8 cellular contexts compared by ENCODE assay signal in the genomic region with DNA sequence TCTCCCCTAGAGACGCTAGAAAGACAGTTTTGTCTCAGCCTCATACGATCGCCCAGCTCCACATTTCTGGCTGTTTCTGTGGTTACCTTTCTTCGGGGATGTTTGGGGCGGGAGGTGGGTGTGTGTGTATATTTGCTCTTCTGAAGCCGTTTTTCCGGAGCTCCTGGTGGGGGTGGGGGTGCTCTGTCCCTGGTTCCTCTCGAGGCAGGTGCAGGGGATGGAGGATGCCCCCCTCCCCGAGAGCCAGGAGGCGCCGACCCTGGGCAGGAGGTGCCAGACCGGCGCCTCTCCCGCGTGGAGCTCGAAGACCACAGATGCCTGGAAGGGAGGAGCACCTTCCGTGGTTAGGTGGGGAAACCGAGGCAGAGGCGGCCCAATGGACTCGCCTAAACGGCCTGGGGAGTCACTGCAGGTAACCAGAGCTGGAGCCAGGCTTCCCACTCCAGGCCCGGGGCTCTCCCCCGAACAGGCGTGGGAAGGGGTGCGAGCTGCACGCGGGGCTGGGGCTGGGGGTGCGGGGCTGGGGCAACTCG. TPM values are rescaled to one million over a fixed set of nuclear protein-coding genes. Genes with fewer than 3 reads are reported as not detected.
DNase-seq lines count a peak whose midpoint lies in the region; ATAC-seq and TF ChIP-seq lines count a peak whose summit lies in the region.

No MANE protein-coding gene starts in this region.

- H3K27ac ChIP-seq in BLaER1 (peak overlapping the region; percentile 91), KMS-11 (peak overlapping the region; percentile 38; the same call in 1 of the 2 replicates), foreskin keratinocyte (no peak overlapping the region)

- peak overlapping the region; percentile 39 to 85 (median 67) for H3K27ac Mint-ChIP-seq in brain

- H3K4me3 ChIP-seq in BLaER1 (peak overlapping the region; percentile 95), KMS-11 (IDR thresholded peaks at IDR 0.05; ENCODE audit: insufficient read depth, low read depth, low read length) (peak overlapping the region; percentile 29), mucosa of stomach (ENCODE audit: low read length) (no peak overlapping the region)

- peaks cover 6% of the 10 kb centered on the region; the same call in 1 of the 2 replicates for H3K79me2 ChIP-seq in KMS-11 (ENCODE audit: insufficient read depth, low read depth)

- H3K36me3 ChIP-seq in BLaER1 (no peaks in the 10 kb centered on the region), KMS-11 (ENCODE audit: insufficient read depth) (no peaks in the 10 kb centered on the region), mucosa of stomach (ENCODE audit: control insufficient read depth, insufficient read depth, low read length) (no peaks in the 10 kb centered on the region)

- H3K9ac ChIP-seq in BLaER1: peak overlapping the region; percentile 79
- H3K9ac ChIP-seq in KMS-11: peak overlapping the region; percentile 68; the same call in 1 of the 2 replicates
- H3K9ac ChIP-seq in mucosa of stomach (ENCODE audit: low read length): peak overlapping the region; percentile 61

- H3K4me3 Mint-ChIP-seq in brain: peak overlapping the region; percentile 30 to 80 (median 72)

- no peaks in the 10 kb centered on the region for H3K36me3 Mint-ChIP-seq in brain

- H4K20me1 ChIP-seq in BLaER1: peaks cover 42% of the 10 kb centered on the region
- H4K20me1 ChIP-seq in KMS-11 (ENCODE audit: insufficient read depth): no peaks in the 10 kb centered on the region

- no peak for TF ChIP-seq CTCF in KMS-11 (conservative IDR thresholded peaks at IDR 0.05; ENCODE audit: low read depth, low read length)
- TF ChIP-seq CTCF in brain (conservative IDR thresholded peaks at IDR 0.05): no peak
- no peak for TF ChIP-seq CTCF in foreskin keratinocyte (conservative IDR thresholded peaks at IDR 0.05)

- peaks cover 2 to 16% (median 7%) of the 10 kb centered on the region in 5 experiments for H3K9me3 Mint-ChIP-seq in brain

- peaks cover 41% of the 10 kb centered on the region for H3K4me1 Mint-ChIP-seq in brain

- no peak for DNase-seq in retina
- no peak for DNase-seq in foreskin keratinocyte

- no peaks in the 10 kb centered on the region for H3K27me3 ChIP-seq in BLaER1
- H3K27me3 ChIP-seq in KMS-11 (ENCODE audit: insufficient read depth, low read depth): no peaks in the 10 kb centered on the region
- no peaks in the 10 kb centered on the region for H3K27me3 ChIP-seq in mucosa of stomach (ENCODE audit: control insufficient read depth, insufficient read depth, low read length)
- no peaks in the 10 kb centered on the region for H3K27me3 ChIP-seq in foreskin keratinocyte

- H3K27me3 Mint-ChIP-seq in brain: peaks cover 24% of the 10 kb centered on the region

- H3K4me2 ChIP-seq in BLaER1: peak overlapping the region; percentile 99
- H3K4me2 ChIP-seq in KMS-11: peak overlapping the region; percentile 95

- no peak for ATAC-seq in HG03159 (IDR thresholded peaks at IDR 0.05; ENCODE audit: unreplicated experiment)
- ATAC-seq in foreskin keratinocyte: no peak
- no peak for ATAC-seq in GM19324 (IDR thresholded peaks at IDR 0.05; ENCODE audit: low FRiP score, unreplicated experiment)

- H2AFZ ChIP-seq in KMS-11 (ENCODE audit: low read depth): peak overlapping the region; percentile 99

- H3K9me3 ChIP-seq in BLaER1 (peaks cover 7% of the 10 kb centered on the region; the same call in 1 of the 2 replicates), mucosa of stomach (ENCODE audit: control insufficient read depth, low read length) (no peaks in the 10 kb centered on the region)

- H3K4me1 ChIP-seq in BLaER1 (peaks cover 76% of the 10 kb centered on the region), KMS-11 (ENCODE audit: low read depth, poor library complexity, severe bottlenecking) (peaks cover 30% of the 10 kb centered on the region), mucosa of stomach (ENCODE audit: control insufficient read depth, insufficient read depth, low read length) (peaks cover 42% of the 10 kb centered on the region), foreskin keratinocyte (peaks cover 20% of the 10 kb centered on the region)

RNA-seq across cellular contexts. Expression of gene HPCAL1, which starts 0.7 kb away (rescaled TPM):
- polyA plus RNA-seq in brain (ENCODE audit: insufficient read depth, low read depth, low replicate concordance) (85.6 TPM), foreskin keratinocyte (31.6 and 42.7 TPM in 2 replicates)
- 29.2 and 37.1 TPM in 2 replicates for total RNA-seq in foreskin keratinocyte
